Comparison of ENCODE assay signal across 17 cellular contexts in the genomic region with DNA sequence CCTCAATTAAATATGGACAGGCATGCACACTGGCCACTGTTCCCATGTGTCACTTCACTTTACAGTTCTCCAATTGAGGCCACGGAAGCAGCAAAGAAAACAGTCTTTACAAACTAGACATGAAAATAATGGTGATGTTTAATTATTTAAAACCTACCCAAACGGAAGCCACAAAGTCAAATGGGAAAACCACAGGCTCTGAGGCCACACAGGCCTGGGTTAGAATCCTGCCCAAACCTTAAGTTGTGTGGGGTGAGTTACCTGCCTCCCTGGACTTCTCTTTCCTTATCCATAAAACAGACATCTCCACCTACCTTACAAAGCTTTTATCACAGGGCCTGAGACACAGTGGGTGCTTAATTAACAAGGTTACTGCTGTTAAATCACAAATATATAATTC.
DNase-seq lines count a peak whose midpoint lies in the region; ATAC-seq and TF ChIP-seq lines count a peak whose summit lies in the region.
"Had no signal": no experiment of that assay in that cellular context is flagged by ENCODE, and none has a peak within 500 bp of the region (broad histone marks: within the 10 kb centered on the region; RNA-seq: fewer than 3 reads in every experiment).

No MANE protein-coding gene starts in this region.

- H3K36me3 Mint-ChIP-seq in CD4-positive, alpha-beta T cell (ENCODE audit: low read depth) = peaks cover 16% of the 10 kb centered on the region
- H3K36me3 Mint-ChIP-seq in T-helper 17 cell (ENCODE audit: low read depth) = peaks cover 13% of the 10 kb centered on the region

- H3K27me3 ChIP-seq in CD4-positive, alpha-beta T cell (ENCODE audit: control insufficient read depth, insufficient read depth, low read length) = no peaks in the 10 kb centered on the region
- no peaks in the 10 kb centered on the region for H3K27me3 ChIP-seq in esophagus muscularis mucosa
- H3K27me3 ChIP-seq in psoas muscle (ENCODE audit: insufficient read depth in 3 of 3, low read length in 2 of 3) = no peaks in the 10 kb centered on the region

- peaks cover 11 to 31% (median 19%) of the 10 kb centered on the region in 4 donors for H3K4me1 ChIP-seq in esophagus muscularis mucosa
- peaks cover 50% of the 10 kb centered on the region for H3K4me1 ChIP-seq in psoas muscle

- 75% methylated on average over 2 of the region's 2 CpGs for WGBS in esophagus muscularis mucosa
- whole genome bisulfite sequencing in psoas muscle, 3 donors = 80 to 90% (median 83%) methylated on average over 2 of the region's 2 CpGs

- H3K27ac Mint-ChIP-seq in CD4-positive, alpha-beta T cell = peak overlapping the region; percentile 60
- peak overlapping the region; percentile 61 for H3K27ac Mint-ChIP-seq in T-helper 17 cell

- TF ChIP-seq POLR2A in esophagus muscularis mucosa (IDR thresholded peaks at IDR 0.05; ENCODE audit: low read depth) = no peak

- H3K9me3 ChIP-seq in CD4-positive, alpha-beta T cell (ENCODE audit: control insufficient read depth, low read length) = no peaks in the 10 kb centered on the region
- H3K9me3 ChIP-seq in T-helper 17 cell (ENCODE audit: control insufficient read depth, low read length, poor library complexity, severe bottlenecking) (no peaks in the 10 kb centered on the region), esophagus muscularis mucosa (no peaks in the 10 kb centered on the region), psoas muscle (no peaks in the 10 kb centered on the region)

- H3K4me3 ChIP-seq in esophagus muscularis mucosa (no peak overlapping the region), psoas muscle (no peak overlapping the region)

- no peak overlapping the region for H3K4me3 Mint-ChIP-seq in CD4-positive, alpha-beta T cell
- no peak overlapping the region for H3K4me3 Mint-ChIP-seq in T-helper 17 cell

- H3K36me3 ChIP-seq in esophagus muscularis mucosa = peaks cover 0 to 7% (median 0%) of the 10 kb centered on the region in 4 donors
- no peaks in the 10 kb centered on the region for H3K36me3 ChIP-seq in psoas muscle (ENCODE audit: insufficient read depth in 1 of 2, low read depth in 1 of 2)

- no peak for DNase-seq in CD4-positive, alpha-beta T cell
- DNase-seq in T-helper 17 cell (no peak), esophagus muscularis mucosa (ENCODE audit: extremely low spot score) (peak; percentile 81), psoas muscle (no peak), NCI-H1694 treated with DMSO at 0.1 percent for 48 hours (lab: John Stamatoyannopoulos, UW) (no peak), kidney glomerular epithelial cell (lab: John Stamatoyannopoulos, UW) (no peak)
- no peak for DNase-seq in stimulated activated CD4-positive, alpha-beta T cell treated with anti-CD3 and anti-CD28 coated beads, Interleukin-1b, Interleukin-23, amount 100 ng/mL, for 48 hours
- DNase-seq: AML-193; CD4-positive, CD25-positive, alpha-beta regulatory T cell; EL; H7; Kasumi-1; NCI-H1105 treated with DMSO at 0.1 percent for 48 hours; NCI-H187; NCI-H526 treated with DMSO at 0.1 percent for 48 hours; OCI-M1; SHP77 treated with DMSO at 0.1 percent for 48 hours had no signal

- no peak for TF ChIP-seq CTCF in CD4-positive, alpha-beta T cell (IDR thresholded peaks at IDR 0.05)
- TF ChIP-seq CTCF in esophagus muscularis mucosa (IDR thresholded peaks at IDR 0.05) (no peak), psoas muscle (IDR thresholded peaks at IDR 0.05) (no peak)

- H3K9me3 Mint-ChIP-seq in CD4-positive, alpha-beta T cell = no peaks in the 10 kb centered on the region
- H3K9me3 Mint-ChIP-seq: CD4-positive, CD25-positive, alpha-beta regulatory T cell had no signal

- ATAC-seq in CD4-positive, alpha-beta T cell (ENCODE audit: poor library complexity) = no peak
- ATAC-seq in T-helper 17 cell (no peak), psoas muscle (no peak)

- intact Hi-C loops in CD4-positive, alpha-beta T cell (cut with DNase I, micrococcal nuclease) = no loop called here
- intact Hi-C loops in esophagus muscularis mucosa (cut with DNase I) (no loop called here), psoas muscle (cut with DNase I) (loop anchor here in 1 of 2 donors (10.0 kb wide), 1 partner anchor 188 kb away; no protein-coding TSS in a partner anchor)

- CTCF ChIA-PET in CD4-positive, alpha-beta T cell (lab: Charles Lee) = no interaction called here

- TF ChIP-seq EP300 in esophagus muscularis mucosa (IDR thresholded peaks at IDR 0.05) = no peak

- H3K27ac ChIP-seq in CD4-positive, alpha-beta T cell (ENCODE audit: low read depth, low read length) = no peak overlapping the region
- H3K27ac ChIP-seq in esophagus muscularis mucosa (replicated peaks in 1 of 4) (no peak overlapping the region), psoas muscle (peak overlapping the region; percentile 92)

- H3K4me1 Mint-ChIP-seq in CD4-positive, alpha-beta T cell (ENCODE audit: low read depth) = peaks cover 52% of the 10 kb centered on the region
- H3K4me1 Mint-ChIP-seq in T-helper 17 cell = peaks cover 44% of the 10 kb centered on the region

- no peaks in the 10 kb centered on the region for H3K27me3 Mint-ChIP-seq in CD4-positive, alpha-beta T cell
- H3K27me3 Mint-ChIP-seq in T-helper 17 cell = no peaks in the 10 kb centered on the region
- H3K27me3 Mint-ChIP-seq: CD4-positive, CD25-positive, alpha-beta regulatory T cell had no signal

- POLR2A ChIA-PET in CD4-positive, alpha-beta T cell (lab: Charles Lee) = no interaction called here
